ENCODE assay signal across 19 cellular contexts in the genomic region with DNA sequence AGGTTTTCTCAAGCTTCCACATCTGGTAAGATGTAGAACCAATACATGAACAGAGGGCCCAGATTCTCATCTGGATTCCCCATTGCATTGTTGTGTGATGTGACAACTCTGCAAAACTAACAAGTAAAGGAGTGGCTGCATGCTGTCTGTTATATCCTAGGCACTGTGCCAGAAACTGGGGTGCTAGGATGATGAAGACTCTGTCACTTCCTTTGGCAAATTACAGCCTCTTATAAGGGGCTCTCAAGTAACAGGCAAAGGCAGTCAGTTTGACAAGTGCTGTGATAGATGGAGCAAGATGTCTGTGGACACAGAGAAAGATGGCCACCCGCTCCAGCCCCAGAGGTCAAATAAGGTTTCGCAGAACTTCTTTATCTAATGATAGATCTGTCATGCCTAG.
DNase-seq lines count a peak whose midpoint lies in the region; ATAC-seq and TF ChIP-seq lines count a peak whose summit lies in the region.
"Had no signal": no experiment of that assay in that cellular context is flagged by ENCODE, and none has a peak within 500 bp of the region (broad histone marks: within the 10 kb centered on the region; RNA-seq: fewer than 3 reads in every experiment).

No MANE protein-coding gene starts in this region.

- peak; percentile 10 for DNase-seq in DMS53 (lab: John Stamatoyannopoulos, UW)
- no peak for DNase-seq in DMS53 treated with DMSO at 0.1 percent for 48 hours (lab: John Stamatoyannopoulos, UW; ENCODE audit: unreplicated experiment)
- DNase-seq in NCI-H460 (ENCODE audit: extremely low read depth, low read depth), result peak; percentile 8
- DNase-seq in choroid plexus epithelial cell (ENCODE audit: low read depth), result peak; percentile 35
- peak; percentile 26 for DNase-seq in myocyte (ENCODE audit: low read depth)
- no peak for DNase-seq in NCI-H446 treated with DMSO at 0.1 percent for 48 hours (lab: John Stamatoyannopoulos, UW)
- no peak for DNase-seq in NOMO-1 (lab: John Stamatoyannopoulos, UW; ENCODE audit: unreplicated experiment in 2 of 2)
- DNase-seq: gastrocnemius medialis; KG1; left cardiac atrium; NCI-H1092 treated with DMSO at 0.1 percent for 48 hours; NCI-H774; RPMI8226; small intestine; stimulated activated CD4-positive, alpha-beta T cell treated with anti-CD3 and anti-CD28 coated beads, Interleukin-4, amount 100 ng/mL, for 1 hour had no signal

- no peak overlapping the region for H3K4me3 ChIP-seq in choroid plexus epithelial cell (ENCODE audit: low read depth, low read length)
- H3K4me3 ChIP-seq: BLaER1 treated with 17β-estradiol and CSF1 and Interleukin-3, amounts not matched to agents 10 nM and 100 nM; coronary artery; gastrocnemius medialis; prostate gland had no signal

- no peak for TF ChIP-seq CTCF in choroid plexus epithelial cell (conservative IDR thresholded peaks at IDR 0.05; ENCODE audit: low read depth, low read length)

- ATAC-seq in GM19351 (IDR thresholded peaks at IDR 0.05; ENCODE audit: unreplicated experiment), result no peak
- ATAC-seq: gastrocnemius medialis, left cardiac atrium had no signal

Comparison
In these comparisons a context has a peak if more than half of its experiments do, and no peak if none do; other contexts are left out.
1. DNase-seq: peak in DMS53 (single experiment), NCI-H460 (single experiment), choroid plexus epithelial cell (single experiment) and myocyte (single experiment); none in DMS53 treated with DMSO at 0.1 percent for 48 hours (single experiment), NCI-H446 treated with DMSO at 0.1 percent for 48 hours (single experiment) and NOMO-1 (0 of 2).